Comparison of ENCODE assay signal across 8 cellular contexts in the genomic region with DNA sequence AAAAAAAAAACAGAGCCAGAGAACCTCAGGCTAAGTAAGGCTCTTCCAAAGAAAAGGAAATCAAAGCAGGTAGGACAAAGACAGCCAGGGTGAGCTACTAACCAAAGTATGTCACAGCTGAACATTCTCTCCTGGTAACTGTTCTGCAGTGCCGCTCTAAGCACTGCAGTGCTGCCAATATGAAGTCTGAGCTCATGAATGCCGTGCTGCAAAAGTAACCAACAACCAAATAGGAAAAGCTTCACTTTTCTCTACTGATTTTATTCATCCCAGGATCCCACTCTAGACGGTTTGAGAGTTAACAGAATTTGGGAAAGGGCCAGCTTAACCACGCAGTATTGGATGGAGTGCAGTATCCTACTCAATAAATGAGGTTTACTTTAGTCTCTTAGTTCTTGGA. TPM values are rescaled to one million over a fixed set of nuclear protein-coding genes. Genes with fewer than 3 reads are reported as not detected.
A peak's percentile ranks its signal among the peaks of the same experiment; 100 is the strongest.
DNase-seq lines count a peak whose midpoint lies in the region; ATAC-seq and TF ChIP-seq lines count a peak whose summit lies in the region.

No MANE protein-coding gene starts in this region.

- DNase-seq in DMS79 treated with DMSO at 0.1 percent for 48 hours (lab: John Stamatoyannopoulos, UW) (peak; percentile 75), PC-9 (no peak), fibroblast of gingiva (ENCODE audit: low read depth) (peak; percentile 23), neural crest cell (ENCODE audit: low read depth, low spot score) (no peak), SJCRH30 (no peak), Peyer's patch (no peak), KBM-7 (no peak)

- H3K4me1 ChIP-seq in PC-9 (replicated peaks; ENCODE audit: insufficient read depth): peaks cover 57% of the 10 kb centered on the region
- no peaks in the 10 kb centered on the region; the same call in 1 of the 2 replicates for H3K4me1 ChIP-seq in SJCRH30
- peaks cover 0 to 41% (median 16%) of the 10 kb centered on the region in 4 donors for H3K4me1 ChIP-seq in Peyer's patch

- H3K9me3 ChIP-seq in PC-9 (ENCODE audit: insufficient read depth, low read depth): no peaks in the 10 kb centered on the region
- H3K9me3 ChIP-seq in SJCRH30 (replicated peaks): no peaks in the 10 kb centered on the region
- H3K9me3 ChIP-seq in Peyer's patch: no peaks in the 10 kb centered on the region

- in situ Hi-C loops in KBM-7 (cut with MboI; ENCODE audit: low pct_unique_long_range_greater_than_20kb, low sequenced_read_pairs): loop anchor here (25.0 kb wide), 1 partner anchor 207 kb away; no protein-coding TSS in a partner anchor

- H2AFZ ChIP-seq in PC-9: no peak overlapping the region

- no peaks in the 10 kb centered on the region for H3K27me3 Mint-ChIP-seq in neural crest cell (ENCODE audit: low read depth)

- no peaks in the 10 kb centered on the region for H3K36me3 ChIP-seq in PC-9 (ENCODE audit: low read depth)
- no peaks in the 10 kb centered on the region for H3K36me3 ChIP-seq in SJCRH30
- H3K36me3 ChIP-seq in Peyer's patch: no peaks in the 10 kb centered on the region

- H3K9me2 ChIP-seq in PC-9 (ENCODE audit: insufficient read depth): no peaks in the 10 kb centered on the region

- peaks cover 43% of the 10 kb centered on the region for H3F3A ChIP-seq in PC-9 (ENCODE audit: insufficient read depth, low read depth)

- H3K79me2 ChIP-seq in PC-9 (ENCODE audit: low read depth): peaks cover 75% of the 10 kb centered on the region

- intact Hi-C loops in PC-9 (cut with micrococcal nuclease; ENCODE audit: unreplicated experiment): loop anchor here (5.0 to 10.0 kb wide), 2 partner anchors 67 to 110 kb away; no protein-coding TSS in a partner anchor

- peaks cover 30% of the 10 kb centered on the region for H4K20me1 ChIP-seq in PC-9 (ENCODE audit: insufficient read depth)

- no peak for TF ChIP-seq POLR2A in Peyer's patch (IDR thresholded peaks at IDR 0.05)

- CTCF ChIA-PET in PC-9 (lab: Charles Lee): no interaction called here

- no TSS peak for BruUV-seq in PC-9 (replicated peaks; lab: Mats Ljungman, UMichigan)

- no peak overlapping the region for H3K4me3 ChIP-seq in PC-9
- H3K4me3 ChIP-seq in SJCRH30: no peak overlapping the region
- H3K4me3 ChIP-seq in Peyer's patch: no peak overlapping the region

- no peak overlapping the region for H3K27ac Mint-ChIP-seq in neural crest cell (ENCODE audit: unreplicated experiment)

- TF ChIP-seq CTCF in PC-9 (conservative IDR thresholded peaks at IDR 0.05) (no peak), neural crest cell (conservative IDR thresholded peaks at IDR 0.05) (no peak), Peyer's patch (IDR thresholded peaks at IDR 0.05) (no peak)

- peaks cover 9% of the 10 kb centered on the region for H3K36me3 Mint-ChIP-seq in neural crest cell (ENCODE audit: low read depth)

- H3K9me3 Mint-ChIP-seq in neural crest cell: no peaks in the 10 kb centered on the region

- H3K4me3 Mint-ChIP-seq in neural crest cell: peak overlapping the region; percentile 75

- POLR2A ChIA-PET in PC-9 (lab: Charles Lee; ENCODE audit: unreplicated experiment): interaction anchor here (0.6 to 1.0 kb wide), 4 partner anchors 12 to 143 kb away, joined by 3 to 21 read pairs (median 12); no protein-coding TSS in a partner anchor

- H3K27ac ChIP-seq in PC-9 (no peak overlapping the region), SJCRH30 (no peak overlapping the region), Peyer's patch (peak overlapping the region in 2 of 4 donors; percentile 12 to 94)

- H3K4me2 ChIP-seq in PC-9: peak overlapping the region; percentile 89; the same call in 1 of the 2 replicates

- H3K27me3 ChIP-seq in PC-9 (ENCODE audit: insufficient read depth, low read depth) (no peaks in the 10 kb centered on the region), SJCRH30 (no peaks in the 10 kb centered on the region), Peyer's patch (no peaks in the 10 kb centered on the region)

- H3K4me1 Mint-ChIP-seq in neural crest cell: peaks cover 43% of the 10 kb centered on the region

- no peak for ATAC-seq in GM21723 (IDR thresholded peaks at IDR 0.05; ENCODE audit: unreplicated experiment)

RNA-seq across cellular contexts. Expression of a gene that starts 3.5 kb away (rescaled TPM):
- total RNA-seq in PC-9 (2021): 28.6 and 30.2 TPM in 2 replicates
- total RNA-seq in neural crest cell: 39.7 and 40.1 TPM in 2 replicates
- total RNA-seq in SJCRH30 (2014; rRNA removed; shearing (Covaris generic)): 8.5 and 10.0 TPM in 2 replicates
- total RNA-seq in Peyer's patch: 10 to 100 TPM; 58.8 to 85.8 (median 59.8) TPM

RNA-seq across cellular contexts. Expression of a gene that starts 49.3 kb away (rescaled TPM):
- total RNA-seq in PC-9 (2021): 83.7 and 91.3 TPM in 2 replicates
- total RNA-seq in neural crest cell: 132 and 134 TPM in 2 replicates
- total RNA-seq in SJCRH30 (2014; rRNA removed; shearing (Covaris generic)): 70.2 and 72.8 TPM in 2 replicates
- total RNA-seq in Peyer's patch: 10 to 100 TPM; 45.4 to 96.2 (median 66.9) TPM

Comparison
In these comparisons a context has a peak if more than half of its experiments do, and no peak if none do; other contexts are left out.
1. DNase-seq: peak in DMS79 treated with DMSO at 0.1 percent for 48 hours (single experiment) and fibroblast of gingiva (single experiment); none in PC-9 (0 of 2), neural crest cell (single experiment), SJCRH30 (0 of 2), Peyer's patch (0 of 3) and KBM-7 (single experiment).